In the genomic region with DNA sequence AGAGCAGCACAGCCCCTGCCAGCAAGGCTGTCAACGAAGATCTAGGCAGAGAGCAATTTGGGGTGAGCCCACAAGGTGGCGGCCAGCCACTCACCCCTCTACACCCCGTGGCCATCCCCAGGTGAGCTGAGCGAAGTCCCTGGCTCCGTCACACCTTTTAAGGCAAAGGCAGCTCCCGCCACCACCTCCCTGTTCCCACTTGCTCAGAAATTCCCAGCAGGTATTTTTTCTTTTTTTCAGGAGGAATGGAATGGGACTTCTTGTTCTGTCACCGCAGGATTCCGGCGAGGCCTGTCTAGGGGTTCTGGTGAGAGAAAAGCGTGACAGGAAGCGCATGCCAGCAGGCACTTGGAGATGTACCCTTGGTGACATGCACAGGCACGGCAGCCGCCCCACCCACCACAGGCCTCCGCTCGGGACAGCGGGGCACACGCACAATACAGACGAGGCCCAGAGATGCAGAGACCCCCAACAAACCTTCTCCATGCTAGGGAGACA, we compare ENCODE assay signal across 1 cellular context.
TF ChIP-seq lines count a peak whose summit lies in the region.

No MANE protein-coding gene starts in this region.

TF ChIP-seq in H1, 55 proteins besides CTCF, POLR2A, EP300 and RAD21 (continued from another document):
- TF ChIP-seq, protein P1, sequence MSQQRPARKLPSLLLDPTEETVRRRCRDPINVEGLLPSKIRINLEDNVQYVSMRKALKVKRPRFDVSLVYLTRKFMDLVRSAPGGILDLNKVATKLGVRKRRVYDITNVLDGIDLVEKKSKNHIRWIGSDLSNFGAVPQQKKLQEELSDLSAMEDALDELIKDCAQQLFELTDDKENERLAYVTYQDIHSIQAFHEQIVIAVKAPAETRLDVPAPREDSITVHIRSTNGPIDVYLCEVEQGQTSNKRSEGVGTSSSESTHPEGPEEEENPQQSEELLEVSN (IDR thresholded peaks at IDR 0.05), result peak; percentile 69
- peak; percentile 70 for TF ChIP-seq SRF (IDR thresholded peaks at IDR 0.05; ENCODE audit: low read depth, low read length)
- no peak for TF ChIP-seq POU5F1 (IDR thresholded peaks at IDR 0.05; ENCODE audit: low read depth, low read length)
- TF ChIP-seq POLR2AphosphoS5 (IDR thresholded peaks at IDR 0.05; ENCODE audit: low read depth, low read length), result peak; percentile 21; the same call in 1 of the 2 replicates
- TF ChIP-seq CHD2 (IDR thresholded peaks at IDR 0.05; ENCODE audit: low read length), result no peak
- TF ChIP-seq, protein P2, sequence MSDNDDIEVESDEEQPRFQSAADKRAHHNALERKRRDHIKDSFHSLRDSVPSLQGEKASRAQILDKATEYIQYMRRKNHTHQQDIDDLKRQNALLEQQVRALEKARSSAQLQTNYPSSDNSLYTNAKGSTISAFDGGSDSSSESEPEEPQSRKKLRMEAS (IDR thresholded peaks at IDR 0.05), result peak; percentile 55; the same call in 1 of the 2 replicates
- TF ChIP-seq KDM4A (IDR thresholded peaks at IDR 0.05; ENCODE audit: low read depth, low read length, severe bottlenecking), result peak; percentile 13
